In the genomic region with DNA sequence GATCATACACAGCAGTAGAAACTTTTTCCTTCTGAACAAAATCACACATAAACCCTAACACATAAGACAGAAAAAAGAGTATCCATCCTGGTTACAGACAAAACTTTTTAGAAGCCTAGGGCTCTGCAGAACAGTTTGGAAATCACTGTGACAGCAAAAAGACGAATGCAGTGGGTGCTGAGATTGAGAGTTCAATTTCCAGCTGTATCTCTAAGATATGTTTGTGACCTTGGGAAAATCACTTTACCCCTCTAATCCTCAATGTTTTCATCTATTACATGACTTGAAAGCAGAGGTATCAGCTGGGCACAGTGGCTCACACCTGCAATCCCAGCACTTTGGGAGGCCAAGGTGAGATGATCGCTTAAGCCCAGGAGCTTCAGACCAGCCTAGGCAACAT, we compare ENCODE assay signal across 27 cellular contexts.
DNase-seq lines count a peak whose midpoint lies in the region; ATAC-seq, FAIRE-seq and TF ChIP-seq lines count a peak whose summit lies in the region.
"Had no signal": no experiment of that assay in that cellular context is flagged by ENCODE, and none has a peak within 500 bp of the region (broad histone marks: within the 10 kb centered on the region; RNA-seq: fewer than 3 reads in every experiment).

No MANE protein-coding gene starts in this region.

- TF ChIP-seq EP300 in suprapubic skin (IDR thresholded peaks at IDR 0.05) (no peak), HepG2 (IDR thresholded peaks at IDR 0.05; ENCODE audit: low read depth in 2 of 2, low read length in 2 of 2) (no peak), HepG2 (CRISPR knock-in tag; IDR thresholded peaks at IDR 0.05; ENCODE audit: borderline replicate concordance) (no peak)

- TF ChIP-seq POLR2A in suprapubic skin (IDR thresholded peaks at IDR 0.05) (no peak), HepG2 (IDR thresholded peaks at IDR 0.05; ENCODE audit: insufficient read depth in 1 of 2, low read depth in 2 of 2, low read length in 2 of 2) (no peak)

- H3K27me3 Mint-ChIP-seq in natural killer cell treated with Interleukin-12 subunit alpha and Interleukin-12 subunit beta and Interleukin-15 and Interleukin-18, amount 100 ng/mL, for 72 hours, result no peaks in the 10 kb centered on the region
- H3K27me3 Mint-ChIP-seq in T-helper 2 cell treated with Interferon-gamma antibody and Interleukin-4, amounts not matched to agents 5 μg/mL and 100 μg/mL, for 36 hours (ENCODE audit: low read depth), result no peaks in the 10 kb centered on the region
- H3K27me3 Mint-ChIP-seq: CD4-positive, CD25-positive, alpha-beta regulatory T cell had no signal

- ATAC-seq in left cardiac atrium, result no peak
- ATAC-seq in natural killer cell treated with Interleukin-12 subunit alpha and Interleukin-12 subunit beta and Interleukin-15 and Interleukin-18, amount 100 ng/mL, for 72 hours, result no peak
- ATAC-seq in HepG2, result no peak
- ATAC-seq: GM12878 had no signal

- H3K9ac ChIP-seq in HepG2 (ENCODE audit: insufficient read depth, low read depth, low read length), result no peak overlapping the region

- H3K36me3 ChIP-seq in cardiac muscle cell, result no peaks in the 10 kb centered on the region
- no peaks in the 10 kb centered on the region for H3K36me3 ChIP-seq in suprapubic skin
- no peaks in the 10 kb centered on the region for H3K36me3 ChIP-seq in HepG2 (replicated peaks in 1 of 2; ENCODE audit: control insufficient read depth in 1 of 2, insufficient read depth in 2 of 2, low read length in 2 of 2)
- H3K36me3 ChIP-seq: BE2C had no signal

- WGBS in suprapubic skin, result 90% methylated on average over 2 of the region's 2 CpGs
- 95% methylated on average over 2 of the region's 2 CpGs for WGBS in HepG2 (ENCODE audit: low lambda C conversion rate)

- no peaks in the 10 kb centered on the region for H3K36me3 Mint-ChIP-seq in natural killer cell treated with Interleukin-12 subunit alpha and Interleukin-12 subunit beta and Interleukin-15 and Interleukin-18, amount 100 ng/mL, for 72 hours
- peaks cover 2% of the 10 kb centered on the region for H3K36me3 Mint-ChIP-seq in T-helper 2 cell treated with Interferon-gamma antibody and Interleukin-4, amounts not matched to agents 5 μg/mL and 100 μg/mL, for 36 hours (ENCODE audit: low read depth)

- H3K9me3 ChIP-seq in cardiac muscle cell (ENCODE audit: low read depth), result no peaks in the 10 kb centered on the region
- H3K9me3 ChIP-seq in suprapubic skin, result no peaks in the 10 kb centered on the region
- H3K9me3 ChIP-seq in HepG2 (ENCODE audit: low read length), result no peaks in the 10 kb centered on the region
- H3K9me3 ChIP-seq: BE2C had no signal

- peak overlapping the region; percentile 26 to 59 for H3K27ac Mint-ChIP-seq in natural killer cell treated with Interleukin-12 subunit alpha and Interleukin-12 subunit beta and Interleukin-15 and Interleukin-18, amount 100 ng/mL, for 72 hours
- H3K27ac Mint-ChIP-seq in T-helper 2 cell treated with Interferon-gamma antibody and Interleukin-4, amounts not matched to agents 5 μg/mL and 100 μg/mL, for 36 hours, result no peak overlapping the region
- H3K27ac Mint-ChIP-seq: CD4-positive, CD25-positive, alpha-beta regulatory T cell had no signal

- H3K27ac ChIP-seq in cardiac muscle cell (peak overlapping the region; percentile 6), dorsolateral prefrontal cortex (peak overlapping the region in 46 of 59 donors; percentile 2 to 78 (median 50)), suprapubic skin (no peak overlapping the region), HepG2 (ENCODE audit: extremely low read length, insufficient read depth, low read length) (no peak overlapping the region)
- H3K27ac ChIP-seq: PC-9, RWPE1 had no signal

- H3K4me1 Mint-ChIP-seq in natural killer cell treated with Interleukin-12 subunit alpha and Interleukin-12 subunit beta and Interleukin-15 and Interleukin-18, amount 100 ng/mL, for 72 hours (ENCODE audit: low read depth in 2 of 2), result peaks cover 24 to 26% of the 10 kb centered on the region in 2 donors
- H3K4me1 Mint-ChIP-seq in T-helper 2 cell treated with Interferon-gamma antibody and Interleukin-4, amounts not matched to agents 5 μg/mL and 100 μg/mL, for 36 hours (ENCODE audit: low read depth), result peaks cover 4% of the 10 kb centered on the region

- no peak overlapping the region for H3K4me2 ChIP-seq in HepG2 (ENCODE audit: low read depth, low read length)
- H3K4me2 ChIP-seq: PC-9 had no signal

- intact Hi-C loops in left cardiac atrium (cut with DNase I) (no loop called here), dorsolateral prefrontal cortex (cut with DNase I) (loop anchor here in 1 of 2 donors (5.0 kb wide), 1 partner anchor 128 kb away; the partner anchor contains the start of gene SIK3), HepG2 (cut with micrococcal nuclease; ENCODE audit: unreplicated experiment) (no loop called here)

- peaks cover 16% of the 10 kb centered on the region for H3K79me2 ChIP-seq in HepG2 (ENCODE audit: insufficient read depth, low read length)

- DNase-seq in cardiac muscle cell (ENCODE audit: low read depth in 1 of 2, low spot score in 1 of 2), result no peak
- DNase-seq in left cardiac atrium, result no peak
- DNase-seq in dorsolateral prefrontal cortex, result no peak
- no peak for DNase-seq in natural killer cell treated with Interleukin-12 subunit alpha and Interleukin-12 subunit beta and Interleukin-15 and Interleukin-18, amount 100 ng/mL, for 72 hours (ENCODE audit: low spot score)
- DNase-seq in suprapubic skin (ENCODE audit: low spot score in 2 of 2), result no peak
- DNase-seq in HepG2 (ENCODE audit: low spot score), result no peak
- no peak for DNase-seq in NAMALWA (ENCODE audit: low spot score)
- DNase-seq in T-helper 2 cell treated with Interferon-gamma antibody and Interleukin-4, amounts not matched to agents 5 μg/mL and 100 μg/mL, for 36 hours (ENCODE audit: low spot score), result no peak
- DNase-seq: BE2C; Calu3; CD4-positive, CD25-positive, alpha-beta regulatory T cell; DMS53; EL; GOT3; KG1; MV-4-11; NCI-H1417; NCI-H187; NCI-H2107; NCI-H510A; NCI-H774; PC-9; SIG-M5 had no signal

- no peak for FAIRE-seq in HepG2 (lab: Jason Lieb, UNC)
- FAIRE-seq: A204.1, GM12878, GM19239 had no signal

- no TSS peak for BruUV-seq in HepG2 (replicated peaks; lab: Mats Ljungman, UMichigan)

- no peaks in the 10 kb centered on the region for H3K27me3 ChIP-seq in cardiac muscle cell
- no peaks in the 10 kb centered on the region for H3K27me3 ChIP-seq in dorsolateral prefrontal cortex
- no peaks in the 10 kb centered on the region for H3K27me3 ChIP-seq in suprapubic skin
- H3K27me3 ChIP-seq in HepG2 (ENCODE audit: control insufficient read depth in 1 of 2, insufficient read depth in 2 of 2, low read length in 2 of 2), result no peaks in the 10 kb centered on the region; a peak in 1 of 5 replicates
- H3K27me3 ChIP-seq: BE2C had no signal

- no peak overlapping the region for H3K4me3 Mint-ChIP-seq in natural killer cell treated with Interleukin-12 subunit alpha and Interleukin-12 subunit beta and Interleukin-15 and Interleukin-18, amount 100 ng/mL, for 72 hours
- no peak overlapping the region for H3K4me3 Mint-ChIP-seq in T-helper 2 cell treated with Interferon-gamma antibody and Interleukin-4, amounts not matched to agents 5 μg/mL and 100 μg/mL, for 36 hours
- H3K4me3 Mint-ChIP-seq: CD4-positive, CD25-positive, alpha-beta regulatory T cell had no signal

- in situ Hi-C loops in HepG2 (cut with HindIII; ENCODE audit: extremely low pct_ligation_motif_present, low pct_unique_long_range_greater_than_20kb), result no loop called here

- CTCF ChIA-PET in HepG2 (lab: Yijun Ruan, JAX; ENCODE audit: low intra/inter-chr PET ratio, low total read pairs), result no interaction called here

- 0 out of 2 replicates have a peak, but pooled peaks cover 3% of the 10 kb centered on the region for H4K20me1 ChIP-seq in HepG2 (ENCODE audit: insufficient read depth, low read length)

- H3K4me3 ChIP-seq in cardiac muscle cell (no peak overlapping the region), dorsolateral prefrontal cortex (no peak overlapping the region), suprapubic skin (no peak overlapping the region), HepG2 (replicated peaks in 1 of 3; ENCODE audit: insufficient read depth in 1 of 3, low read depth in 2 of 3, low read length in 3 of 3) (no peak overlapping the region)
- H3K4me3 ChIP-seq: GM12878, PC-9 had no signal

- no peak for TF ChIP-seq RAD21 in HepG2 (CRISPR knock-in tag; IDR thresholded peaks at IDR 0.05)

- no peak for TF ChIP-seq CTCF in cardiac muscle cell (IDR thresholded peaks at IDR 0.05; ENCODE audit: low read depth, low read length)
- TF ChIP-seq CTCF in dorsolateral prefrontal cortex (IDR thresholded peaks at IDR 0.05 in 54 of 56, conservative IDR thresholded peaks at IDR 0.05 in 2 of 56; ENCODE audit: low read depth in 1 of 56, partially characterized antibody in 56 of 56), result no peak
- TF ChIP-seq CTCF in suprapubic skin (IDR thresholded peaks at IDR 0.05), result no peak
- no peak for TF ChIP-seq CTCF in HepG2 (CRISPR knock-in tag; IDR thresholded peaks at IDR 0.05)

- POLR2A ChIA-PET in HepG2 (lab: Yijun Ruan, JAX), result interaction anchor here (0.7 kb wide), 1 partner anchor 138 kb away, joined by 3 read pairs; no protein-coding TSS in a partner anchor

- H3K4me1 ChIP-seq in cardiac muscle cell (ENCODE audit: low read depth) (no peaks in the 10 kb centered on the region), suprapubic skin (peaks cover 6% of the 10 kb centered on the region), HepG2 (ENCODE audit: insufficient read depth, low read length) (peaks cover 11% of the 10 kb centered on the region)
- H3K4me1 ChIP-seq: BE2C had no signal

- no peak overlapping the region for H2AFZ ChIP-seq in HepG2 (ENCODE audit: low read length)
- H2AFZ ChIP-seq: PC-9 had no signal

- H3K9me3 Mint-ChIP-seq in natural killer cell treated with Interleukin-12 subunit alpha and Interleukin-12 subunit beta and Interleukin-15 and Interleukin-18, amount 100 ng/mL, for 72 hours, result no peaks in the 10 kb centered on the region
- H3K9me3 Mint-ChIP-seq in T-helper 2 cell treated with Interferon-gamma antibody and Interleukin-4, amounts not matched to agents 5 μg/mL and 100 μg/mL, for 36 hours, result no peaks in the 10 kb centered on the region

TF ChIP-seq in HepG2, 621 proteins besides CTCF, POLR2A, EP300 and RAD21:
- no peak for TF ChIP-seq ZNF713 (CRISPR knock-in tag; IDR thresholded peaks at IDR 0.05)
TF ChIP-seq in HepG2: peak in this region for 0.

Comparison
In these comparisons a context has a peak if more than half of its experiments do, and no peak if none do; other contexts are left out.
1. H3K27ac ChIP-seq: peak in cardiac muscle cell (single experiment) and dorsolateral prefrontal cortex (46 of 59); none in suprapubic skin (single experiment) and HepG2 (single experiment).